ENCODE assay signal across 20 cellular contexts in the genomic region with DNA sequence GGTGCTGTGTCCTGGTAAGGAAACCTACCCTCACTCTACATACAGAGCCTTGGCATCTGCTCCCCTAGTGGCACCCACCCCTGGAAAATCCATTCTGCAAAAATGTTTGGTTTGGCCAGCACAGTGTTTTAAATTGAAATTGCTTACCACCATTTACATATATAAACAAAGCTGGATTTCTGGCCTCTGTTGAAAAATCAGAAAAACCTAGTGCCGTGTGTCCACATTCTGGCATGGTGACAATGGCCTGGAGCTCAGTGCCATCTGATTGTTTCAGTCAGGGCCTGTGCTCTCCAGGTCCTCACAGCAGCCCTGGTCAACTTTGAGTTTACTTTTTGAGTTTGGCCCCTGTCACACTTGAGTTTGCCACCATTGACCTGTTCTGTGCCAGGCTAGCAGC. TPM values are rescaled to one million over a fixed set of nuclear protein-coding genes. Genes with fewer than 3 reads are reported as not detected.
DNase-seq lines count a peak whose midpoint lies in the region; ATAC-seq and TF ChIP-seq lines count a peak whose summit lies in the region.
"Had no signal": no experiment of that assay in that cellular context is flagged by ENCODE, and none has a peak within 500 bp of the region (broad histone marks: within the 10 kb centered on the region; RNA-seq: fewer than 3 reads in every experiment).

No MANE protein-coding gene starts in this region.

- no peaks in the 10 kb centered on the region for H3K27me3 Mint-ChIP-seq in MCF 10A (ENCODE audit: insufficient read depth, unreplicated experiment)
- no peaks in the 10 kb centered on the region for H3K27me3 Mint-ChIP-seq in activated T-cell treated with anti-CD3 and anti-CD28 coated beads, Interleukin-2, amount 50 U/mL, for 4 hours (ENCODE audit: low read depth)
- H3K27me3 Mint-ChIP-seq: T-cell had no signal

- H3K9me3 ChIP-seq in mammary epithelial cell (replicated peaks; ENCODE audit: insufficient read depth, low read length) (no peaks in the 10 kb centered on the region), mucosa of stomach (ENCODE audit: control insufficient read depth, low read length) (no peaks in the 10 kb centered on the region), vagina (no peaks in the 10 kb centered on the region), upper lobe of left lung (no peaks in the 10 kb centered on the region)
- H3K9me3 ChIP-seq: A549, body of pancreas, colonic mucosa had no signal

- dilution Hi-C loops in mammary epithelial cell (cut with HindIII; ENCODE audit: low sequenced_read_pairs) = no loop called here

- peak overlapping the region; percentile 46 for H3K27ac Mint-ChIP-seq in MCF 10A (ENCODE audit: low read depth, unreplicated experiment)
- H3K27ac Mint-ChIP-seq: activated naive CD4-positive, alpha-beta T cell treated with anti-CD3 and anti-CD28 coated beads for 36 hours; IgD-negative memory B cell; T-cell had no signal

- intact Hi-C loops in MCF 10A (cut with micrococcal nuclease) (no loop called here), mammary epithelial cell (cut with micrococcal nuclease) (no loop called here), vagina (cut with DNase I) (loop anchor here (10.0 kb wide), 1 partner anchor 179 kb away; a partner anchor contains a TSS)

- H3K4me1 Mint-ChIP-seq in MCF 10A (ENCODE audit: insufficient read depth, unreplicated experiment) = peaks cover 21% of the 10 kb centered on the region
- H3K4me1 Mint-ChIP-seq in activated T-cell treated with anti-CD3 and anti-CD28 coated beads, Interleukin-2, amount 50 U/mL, for 4 hours (ENCODE audit: low read depth) = peaks cover 33% of the 10 kb centered on the region

- H3K27me3 ChIP-seq in mammary epithelial cell (ENCODE audit: insufficient read depth, low read length) (no peaks in the 10 kb centered on the region), mucosa of stomach (ENCODE audit: control insufficient read depth, insufficient read depth, low read length) (no peaks in the 10 kb centered on the region), vagina (no peaks in the 10 kb centered on the region), upper lobe of left lung (no peaks in the 10 kb centered on the region)
- H3K27me3 ChIP-seq: body of pancreas, colonic mucosa had no signal

- no peak overlapping the region for H3K4me3 Mint-ChIP-seq in MCF 10A (ENCODE audit: unreplicated experiment)
- no peak overlapping the region for H3K4me3 Mint-ChIP-seq in activated T-cell treated with anti-CD3 and anti-CD28 coated beads, Interleukin-2, amount 50 U/mL, for 4 hours

- TF ChIP-seq EP300 in upper lobe of left lung (IDR thresholded peaks at IDR 0.05) = no peak

- H3K36me3 Mint-ChIP-seq in MCF 10A (ENCODE audit: insufficient read depth, unreplicated experiment) = peaks cover 4% of the 10 kb centered on the region
- no peaks in the 10 kb centered on the region for H3K36me3 Mint-ChIP-seq in activated T-cell treated with anti-CD3 and anti-CD28 coated beads, Interleukin-2, amount 50 U/mL, for 4 hours (ENCODE audit: insufficient read depth)
- H3K36me3 Mint-ChIP-seq: T-cell had no signal

- WGBS in mammary epithelial cell (ENCODE audit: low coverage, missing lambda C conversion rate) = 100% methylated on average over 1 of the region's 1 CpG
- WGBS in upper lobe of left lung, 2 donors = 60 to 67% methylated on average over 1 of the region's 1 CpG

- ATAC-seq in upper lobe of left lung (ENCODE audit: low FRiP score in 2 of 2) = no peak
- ATAC-seq in activated T-cell treated with anti-CD3 and anti-CD28 coated beads, Interleukin-2, amount 50 U/mL, for 4 hours = no peak
- ATAC-seq: body of pancreas had no signal

- POLR2A ChIA-PET in MCF 10A (lab: Yijun Ruan, JAX) = interaction anchor here (0.8 to 8.4 kb wide), 11 partner anchors 12 to 70 kb away, joined by 3 to 98 read pairs (median 17); a partner anchor contains a TSS

- H3K36me3 ChIP-seq in mammary epithelial cell (ENCODE audit: insufficient read depth, low read length) (no peaks in the 10 kb centered on the region), mucosa of stomach (ENCODE audit: control insufficient read depth, insufficient read depth, low read length) (peaks cover 12% of the 10 kb centered on the region), vagina (peaks cover 0 to 3% of the 10 kb centered on the region in 2 donors), upper lobe of left lung (no peaks in the 10 kb centered on the region)
- H3K36me3 ChIP-seq: colonic mucosa had no signal

- DNase-seq in MCF 10A (ENCODE audit: unreplicated experiment) (no peak), mammary epithelial cell (no peak), coronary artery (ENCODE audit: low spot score) (no peak), vagina (ENCODE audit: extremely low spot score in 2 of 2) (no peak), upper lobe of left lung (no peak), retina (no peak)
- DNase-seq in activated T-cell treated with anti-CD3 and anti-CD28 coated beads, Interleukin-2, amount 50 U/mL, for 4 hours = no peak
- DNase-seq: activated CD4-positive, alpha-beta T cell treated with anti-CD3 and anti-CD28 coated beads, Interleukin-2, amount 50 U/mL, for 48 hours; activated naive CD4-positive, alpha-beta T cell treated with anti-CD3 and anti-CD28 coated beads for 36 hours; colonic mucosa; NCI-H446 treated with DMSO at 0.1 percent for 48 hours; stimulated activated CD8-positive, alpha-beta memory T cell treated with anti-CD3 and anti-CD28 coated beads, Interleukin-4, amount 100 ng/mL, for 48 hours; T-cell had no signal

- peaks cover 34% of the 10 kb centered on the region for H3K4me1 ChIP-seq in mammary epithelial cell (ENCODE audit: insufficient read depth, low read length)
- H3K4me1 ChIP-seq in mucosa of stomach (ENCODE audit: control insufficient read depth, insufficient read depth, low read length) = peaks cover 49% of the 10 kb centered on the region
- H3K4me1 ChIP-seq in vagina = peaks cover 61% of the 10 kb centered on the region
- peaks cover 33 to 62% (median 41%) of the 10 kb centered on the region in 4 donors for H3K4me1 ChIP-seq in upper lobe of left lung

- no peaks in the 10 kb centered on the region for H3K9me3 Mint-ChIP-seq in MCF 10A (ENCODE audit: unreplicated experiment)
- H3K9me3 Mint-ChIP-seq in activated T-cell treated with anti-CD3 and anti-CD28 coated beads, Interleukin-2, amount 50 U/mL, for 4 hours = no peaks in the 10 kb centered on the region
- H3K9me3 Mint-ChIP-seq: activated naive CD4-positive, alpha-beta T cell treated with anti-CD3 and anti-CD28 coated beads for 36 hours; IgD-negative memory B cell; T-cell had no signal

- H3K4me2 ChIP-seq in mammary epithelial cell (ENCODE audit: insufficient read depth, low read depth, low read length) = no peak overlapping the region

- TF ChIP-seq POLR2A in vagina (IDR thresholded peaks at IDR 0.05) = no peak
- TF ChIP-seq POLR2A in upper lobe of left lung (IDR thresholded peaks at IDR 0.05) = no peak

- H4K20me1 ChIP-seq in mammary epithelial cell (ENCODE audit: insufficient read depth, low read length) = no peaks in the 10 kb centered on the region

- H2AFZ ChIP-seq in mammary epithelial cell (ENCODE audit: low read depth, low read length) = no peak overlapping the region

- CTCF ChIA-PET in MCF 10A (lab: Yijun Ruan, JAX) = interaction anchor here (0.6 to 3.9 kb wide), 10 partner anchors 10 to 170 kb away, joined by 3 to 21 read pairs (median 4); a partner anchor contains a TSS
- CTCF ChIA-PET in mammary epithelial cell (lab: Charles Lee; ENCODE audit: low non-redundant PET) = interaction anchor here (0.6 kb wide), 1 partner anchor 1600 kb away, joined by 3 read pairs; no protein-coding TSS in a partner anchor

- in situ Hi-C loops in mammary epithelial cell (cut with MboI; ENCODE audit: low sequenced_read_pairs in 2 of 2) = no loop called here

- no peak overlapping the region for H3K4me3 ChIP-seq in mammary epithelial cell (replicated peaks in 1 of 3; ENCODE audit: insufficient read depth in 1 of 3, low read depth in 2 of 3, low read length in 3 of 3)
- H3K4me3 ChIP-seq in coronary artery = no peak overlapping the region
- H3K4me3 ChIP-seq in mucosa of stomach (ENCODE audit: low read length) = no peak overlapping the region
- no peak overlapping the region for H3K4me3 ChIP-seq in vagina
- H3K4me3 ChIP-seq in upper lobe of left lung = no peak overlapping the region
- H3K4me3 ChIP-seq: A549, body of pancreas, colonic mucosa had no signal

- H3K79me2 ChIP-seq in mammary epithelial cell (ENCODE audit: insufficient read depth, low read length) = no peaks in the 10 kb centered on the region

- BruUV-seq in MCF 10A (replicated peaks; lab: Mats Ljungman, UMichigan) = no TSS peak
- no TSS peak for BruUV-seq in mammary epithelial cell (replicated peaks; lab: Mats Ljungman, UMichigan)

- H3K9ac ChIP-seq in mammary epithelial cell (ENCODE audit: insufficient read depth, low read length) (no peak overlapping the region), mucosa of stomach (ENCODE audit: low read length) (peak overlapping the region; percentile 61)

- H3K27ac ChIP-seq in mammary epithelial cell (ENCODE audit: insufficient read depth, low read depth, low read length) = no peak overlapping the region
- H3K27ac ChIP-seq in coronary artery = peak overlapping the region; percentile 80 to 92
- H3K27ac ChIP-seq in vagina = peak overlapping the region; percentile 90
- peak overlapping the region in 1 of 4 donors; percentile 89 for H3K27ac ChIP-seq in upper lobe of left lung

- TF ChIP-seq CTCF in MCF 10A (IDR thresholded peaks at IDR 0.05; ENCODE audit: unreplicated experiment) (no peak), mammary epithelial cell (conservative IDR thresholded peaks at IDR 0.05 in 1 of 2, IDR thresholded peaks at IDR 0.05 in 1 of 2; ENCODE audit: extremely low read depth in 1 of 2, insufficient read depth in 1 of 2, low read depth in 1 of 2, low read length in 2 of 2) (no peak), coronary artery (IDR thresholded peaks at IDR 0.05) (no peak), vagina (IDR thresholded peaks at IDR 0.05) (no peak), upper lobe of left lung (IDR thresholded peaks at IDR 0.05) (no peak)

RNA-seq across cellular contexts. Expression of a gene that starts 2.9 kb away (rescaled TPM):
- total RNA-seq in MCF 10A (2022) (25.7 and 30.1 TPM in 2 replicates), mammary epithelial cell (10 to 100 TPM; 17.8 to 46.8 TPM), vagina (66.3 TPM), upper lobe of left lung (10 to 100 TPM; 26.3 to 83.8 (median 32.9) TPM)
- 12.8 TPM for polyA plus RNA-seq in mammary epithelial cell
- 9.2 TPM for polyA minus RNA-seq in mammary epithelial cell
- total RNA-seq in activated T-cell treated with anti-CD3 and anti-CD28 coated beads, Interleukin-2, amount 50 U/mL, for 4 hours = under 1 TPM; 0.27 to 0.53 (median 0.40) TPM

RNA-seq across cellular contexts. Expression of a gene that starts 11.4 kb away (rescaled TPM):
- total RNA-seq in MCF 10A (2022) (5.0 and 5.5 TPM in 2 replicates), mammary epithelial cell (10 to 100 TPM; 10.6 to 13.3 TPM), vagina (15.2 TPM), upper lobe of left lung (10 to 100 TPM; 16.1 to 44.8 (median 27.0) TPM)
- 10.2 TPM for polyA plus RNA-seq in mammary epithelial cell
- polyA minus RNA-seq in mammary epithelial cell = 18.0 TPM
- total RNA-seq in activated T-cell treated with anti-CD3 and anti-CD28 coated beads, Interleukin-2, amount 50 U/mL, for 4 hours = under 1 TPM; 0.47 to 0.73 (median 0.61) TPM
- polyA plus RNA-seq: IgD-negative memory B cell had no signal

RNA-seq across cellular contexts. Expression of a gene that starts 19.6 kb away (rescaled TPM):
- total RNA-seq in MCF 10A (2022) = 13.4 and 19.9 TPM in 2 replicates
- total RNA-seq in mammary epithelial cell = 10 to 100 TPM; 12.6 to 18.2 TPM
- polyA plus RNA-seq in mammary epithelial cell = 13.0 TPM
- 13.6 TPM for polyA minus RNA-seq in mammary epithelial cell
- 27.0 TPM for total RNA-seq in vagina
- 10 to 100 TPM; 31.7 to 72.3 (median 44.0) TPM for total RNA-seq in upper lobe of left lung
- 10 to 100 TPM; 11.0 to 15.6 (median 13.0) TPM for total RNA-seq in activated T-cell treated with anti-CD3 and anti-CD28 coated beads, Interleukin-2, amount 50 U/mL, for 4 hours

RNA-seq across cellular contexts. Expression of a gene that starts 23.6 kb away (rescaled TPM):
- total RNA-seq in MCF 10A (2022) (49.7 and 55.4 TPM in 2 replicates), mammary epithelial cell (10 to 100 TPM; 32.3 to 34.7 TPM), vagina (32.7 TPM), upper lobe of left lung (10 to 100 TPM in 4 of 6 donors, 1 to 10 TPM in 2; 4.2 to 33.3 (median 24.2) TPM)
- polyA plus RNA-seq in mammary epithelial cell = 63.6 TPM
- polyA minus RNA-seq in mammary epithelial cell = 73.5 TPM
- total RNA-seq in activated T-cell treated with anti-CD3 and anti-CD28 coated beads, Interleukin-2, amount 50 U/mL, for 4 hours = 10 to 100 TPM; 39.2 to 42.3 (median 41.2) TPM

RNA-seq across cellular contexts. Expression of a gene that starts 34.0 kb away (rescaled TPM):
- total RNA-seq in MCF 10A (2022) (not detected in 2 replicates), mammary epithelial cell (under 1 TPM in 1 of 2 donors, not detected in 1; 0.17 TPM), vagina (51.3 TPM), upper lobe of left lung (not detected)
- 0.06 TPM for polyA plus RNA-seq in mammary epithelial cell
- polyA minus RNA-seq in mammary epithelial cell = not detected
- total RNA-seq in activated T-cell treated with anti-CD3 and anti-CD28 coated beads, Interleukin-2, amount 50 U/mL, for 4 hours = not detected
- total RNA-seq: activated naive CD4-positive, alpha-beta T cell treated with anti-CD3 and anti-CD28 coated beads for 36 hours; endothelial cell of umbilical vein; frontal cortex; temporal lobe had no signal

Comparison
In these comparisons a context has a peak if more than half of its experiments do, and no peak if none do; other contexts are left out.
1. RNA of a gene that starts 2.9 kb away (total RNA-seq): 66.3 TPM in vagina (single experiment), 17.8 to 46.8 TPM in mammary epithelial cell, 26.3 to 83.8 TPM in upper lobe of left lung and 25.7 to 30.1 TPM in MCF 10A; 0.27 to 0.53 TPM in activated T-cell treated with anti-CD3 and anti-CD28 coated beads, Interleukin-2, amount 50 U/mL, for 4 hours; every median in the first group is over 10 times any median in the second.